ENCODE assay signal across 1 cellular context in genomic region chr1:234561322-234561721, GRCh38.
A peak's percentile ranks its signal among the peaks of the same experiment; 100 is the strongest.
TF ChIP-seq lines count a peak whose summit lies in the region.

No MANE protein-coding gene starts in this region.

TF ChIP-seq in HepG2, 621 proteins besides CTCF, POLR2A, EP300 and RAD21 (continued from another document):
- TF ChIP-seq ZGPAT (CRISPR knock-in tag; IDR thresholded peaks at IDR 0.05) (no peak), TEAD3 (CRISPR knock-in tag; optimal IDR thresholded peaks at IDR 0.05; ENCODE audit: borderline replicate concordance) (peak; percentile 46), ZNF235 (CRISPR knock-in tag; IDR thresholded peaks at IDR 0.05; ENCODE audit: borderline replicate concordance) (no peak), TEF (CRISPR knock-in tag; IDR thresholded peaks at IDR 0.05) (no peak), LCORL (IDR thresholded peaks at IDR 0.05) (no peak), LCORL (CRISPR knock-in tag; IDR thresholded peaks at IDR 0.05) (no peak), BCL6 (CRISPR knock-in tag; IDR thresholded peaks at IDR 0.05) (peak; percentile 60), HNF4A (CRISPR knock-in tag; IDR thresholded peaks at IDR 0.05) (peak; percentile 62), ARID5B (CRISPR knock-in tag; IDR thresholded peaks at IDR 0.05) (0 out of 2 replicates have a peak, but pooled peaks have one; percentile 36), SMC3 (IDR thresholded peaks at IDR 0.05; ENCODE audit: low read length) (peak; percentile 12; the same call in 1 of the 2 replicates), ZNF646 (CRISPR knock-in tag; IDR thresholded peaks at IDR 0.05) (no peak), RBAK (CRISPR knock-in tag; IDR thresholded peaks at IDR 0.05) (no peak), E2F1 (CRISPR knock-in tag; IDR thresholded peaks at IDR 0.05) (no peak), NR2F1 (CRISPR knock-in tag; IDR thresholded peaks at IDR 0.05) (peak; percentile 42 to 45; a peak in 2 of 4 replicates), SNAPC2 (CRISPR knock-in tag; IDR thresholded peaks at IDR 0.05) (no peak), PRDM4 (CRISPR knock-in tag; IDR thresholded peaks at IDR 0.05; ENCODE audit: borderline replicate concordance) (no peak), NR2F6 (IDR thresholded peaks at IDR 0.05) (0 out of 2 replicates have a peak, but pooled peaks have one; percentile 51), NR2F6 (CRISPR knock-in tag; IDR thresholded peaks at IDR 0.05) (peak; percentile 50; the same call in 1 of the 2 replicates), NCOA2 (CRISPR knock-in tag; IDR thresholded peaks at IDR 0.05) (no peak), TRIM22 (IDR thresholded peaks at IDR 0.05) (no peak), DRAP1 (CRISPR knock-in tag; IDR thresholded peaks at IDR 0.05) (no peak), ZNF180 (CRISPR knock-in tag; IDR thresholded peaks at IDR 0.05; ENCODE audit: borderline replicate concordance, low read depth) (no peak), HNF4G (IDR thresholded peaks at IDR 0.05; ENCODE audit: borderline replicate concordance, low read depth, low read length) (peak; percentile 68), HNF4G (CRISPR knock-in tag; IDR thresholded peaks at IDR 0.05; ENCODE audit: borderline replicate concordance, low read depth) (no peak), MAF1 (CRISPR knock-in tag; IDR thresholded peaks at IDR 0.05; ENCODE audit: borderline replicate concordance) (no peak), GPN1 (CRISPR knock-in tag; IDR thresholded peaks at IDR 0.05; ENCODE audit: borderline replicate concordance) (no peak), TRIM24 (CRISPR knock-in tag; IDR thresholded peaks at IDR 0.05) (no peak), NCOR1 (IDR thresholded peaks at IDR 0.05; ENCODE audit: borderline replicate concordance, low read length) (0 out of 2 replicates have a peak, but pooled peaks have one; percentile 26), KLF6 (CRISPR knock-in tag; IDR thresholded peaks at IDR 0.05) (no peak)
